In the genomic region with DNA sequence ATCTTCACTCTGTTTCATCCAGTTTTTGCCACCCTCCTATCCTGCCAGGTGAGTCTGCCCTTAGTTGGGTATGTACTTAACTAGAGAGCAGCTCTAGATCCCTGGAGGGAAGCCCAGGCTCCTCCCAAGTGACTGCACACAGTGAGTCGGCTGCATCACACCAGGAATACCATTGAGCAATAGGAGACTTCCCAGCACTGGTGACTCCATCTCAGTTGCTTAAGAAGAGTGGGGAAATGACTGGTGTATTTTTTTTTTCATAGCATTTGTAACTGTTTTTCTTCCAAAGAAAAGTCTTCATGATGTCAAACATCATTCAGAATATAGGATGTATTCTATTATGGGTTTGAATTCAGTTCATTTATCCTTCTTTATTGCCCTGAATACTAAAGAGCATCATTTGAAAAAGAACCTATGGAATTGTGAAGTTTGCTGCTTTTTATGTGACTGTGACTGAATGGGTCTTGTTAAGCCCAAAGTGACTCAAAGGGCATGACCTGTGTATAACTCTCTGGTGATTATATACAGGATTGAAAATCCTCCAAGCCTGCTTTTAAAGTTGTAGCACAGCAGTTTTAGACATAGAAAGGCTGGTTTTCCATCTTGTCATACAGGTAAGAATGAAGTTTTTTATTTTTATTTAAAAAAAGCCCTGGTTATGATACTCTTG, we compare ENCODE assay signal across 9 cellular contexts.
DNase-seq lines count a peak whose midpoint lies in the region; FAIRE-seq and TF ChIP-seq lines count a peak whose summit lies in the region.
"Had no signal": no experiment of that assay in that cellular context is flagged by ENCODE, and none has a peak within 500 bp of the region (broad histone marks: within the 10 kb centered on the region; RNA-seq: fewer than 3 reads in every experiment).

No MANE protein-coding gene starts in this region.

- no peak for TF ChIP-seq POLR2A in lower leg skin (IDR thresholded peaks at IDR 0.05)

- H3K27me3 ChIP-seq in A673 (replicated peaks; ENCODE audit: insufficient read depth, low read depth, low read length, poor library complexity) (no peaks in the 10 kb centered on the region), bronchial epithelial cell (ENCODE audit: control insufficient read depth, insufficient read depth, low read length) (no peaks in the 10 kb centered on the region)

- FAIRE-seq in bronchial epithelial cell (lab: Jason Lieb, UNC): no peak
- FAIRE-seq: G401.6 had no signal

- in situ Hi-C loops in GM13976 (cut with MboI; ENCODE audit: low sequenced_read_pairs, unreplicated experiment): no loop called here

- no peak overlapping the region for H3K27ac ChIP-seq in A673 (ENCODE audit: low read depth, low read length, poor library complexity, severe bottlenecking)

- H3K36me3 ChIP-seq in A673 (ENCODE audit: insufficient read depth, low read length, poor library complexity, severe bottlenecking): no peaks in the 10 kb centered on the region
- no peaks in the 10 kb centered on the region for H3K36me3 ChIP-seq in bronchial epithelial cell (ENCODE audit: control insufficient read depth, insufficient read depth, low read length)

- no TSS peak for BruUV-seq in A673 (replicated peaks; lab: Mats Ljungman, UMichigan)

- no peak for TF ChIP-seq CTCF in A673 (conservative IDR thresholded peaks at IDR 0.05; ENCODE audit: low read depth, low read length)
- no peak for TF ChIP-seq CTCF in bronchial epithelial cell (IDR thresholded peaks at IDR 0.05; ENCODE audit: insufficient read depth, low read length, severe bottlenecking)
- no peak for TF ChIP-seq CTCF in lower leg skin (IDR thresholded peaks at IDR 0.05)
- TF ChIP-seq CTCF in GM13976 (IDR thresholded peaks at IDR 0.05; ENCODE audit: borderline replicate concordance, control extremely low read depth, extremely low read depth, insufficient read depth, missing control alignments): no peak

- H3K9me3 ChIP-seq in A673 (ENCODE audit: low read depth, low read length, poor library complexity, severe bottlenecking): peaks cover 5% of the 10 kb centered on the region

- POLR2A ChIA-PET in A673 (lab: Charles Lee; ENCODE audit: low non-redundant PET): no interaction called here

- intact Hi-C loops in A673 (cut with micrococcal nuclease; ENCODE audit: unreplicated experiment): no loop called here
- intact Hi-C loops in lower leg skin (cut with DNase I; ENCODE audit: low total_unique reads): no loop called here

- WGBS in lower leg skin, 2 donors: 20 to 21% methylated on average over 1 of the region's 1 CpG

- CTCF ChIA-PET in A673 (lab: Charles Lee): interaction anchor here (0.6 kb wide), 1 partner anchor 37 kb away, joined by 7 read pairs; no protein-coding TSS in a partner anchor

- DNase-seq in A673 (ENCODE audit: low spot score) (peak; percentile 70), Kasumi-1 (lab: John Stamatoyannopoulos, UW) (peak; percentile 11 to 28), bronchial epithelial cell (ENCODE audit: low read depth) (peak; percentile 100), lower leg skin (ENCODE audit: low spot score in 2 of 2) (peak; percentile 94 to 96), NCI-H2171 treated with DMSO at 0.1 percent for 48 hours (lab: John Stamatoyannopoulos, UW) (no peak), GM13976 (ENCODE audit: low spot score) (no peak)
- DNase-seq in activated CD8-positive, alpha-beta memory T cell treated with anti-CD3 and anti-CD28 coated beads, Interleukin-2, amount 50 U/mL, for 4 hours: no peak
- DNase-seq in activated naive CD4-positive, alpha-beta T cell treated with anti-CD3 and anti-CD28 coated beads, Interleukin-2, amount 50 U/mL, for 16 hours: no peak

- H3K4me1 ChIP-seq in A673 (ENCODE audit: insufficient read depth, low read length, poor library complexity, severe bottlenecking): peaks cover 17% of the 10 kb centered on the region

- H3K4me3 ChIP-seq in A673 (ENCODE audit: low read depth, low read length, poor library complexity, severe bottlenecking) (no peak overlapping the region), bronchial epithelial cell (ENCODE audit: low read depth, low read length) (no peak overlapping the region), lower leg skin (ENCODE audit: low read depth, poor library complexity, severe bottlenecking) (no peak overlapping the region)

Comparison
In these comparisons a context has a peak if more than half of its experiments do, and no peak if none do; other contexts are left out.
1. DNase-seq: peak in A673 (single experiment), Kasumi-1 (2 of 2), bronchial epithelial cell (single experiment) and lower leg skin (2 of 2); none in NCI-H2171 treated with DMSO at 0.1 percent for 48 hours (single experiment), activated CD8-positive, alpha-beta memory T cell treated with anti-CD3 and anti-CD28 coated beads, Interleukin-2, amount 50 U/mL, for 4 hours (single experiment), activated naive CD4-positive, alpha-beta T cell treated with anti-CD3 and anti-CD28 coated beads, Interleukin-2, amount 50 U/mL, for 16 hours (single experiment) and GM13976 (single experiment).